16 cellular contexts compared by ENCODE assay signal in genomic region chr1:94798472-94798871, GRCh38. TPM values are rescaled to one million over a fixed set of nuclear protein-coding genes. Genes with fewer than 3 reads are reported as not detected.
A peak's percentile ranks its signal among the peaks of the same experiment; 100 is the strongest.
DNase-seq lines count a peak whose midpoint lies in the region; ATAC-seq and TF ChIP-seq lines count a peak whose summit lies in the region.
"Had no signal": no experiment of that assay in that cellular context is flagged by ENCODE, and none has a peak within 500 bp of the region (broad histone marks: within the 10 kb centered on the region; RNA-seq: fewer than 3 reads in every experiment).

No MANE protein-coding gene starts in this region.

- peak overlapping the region; percentile 10 to 73 (median 61); a peak in 20 of 22 replicates for H3K4me2 ChIP-seq in BLaER1 treated with 17β-estradiol and CSF1 and Interleukin-3, amounts not matched to agents 10 nM and 100 nM
- H3K4me2 ChIP-seq: SK-N-SH had no signal

- peak overlapping the region; percentile 35 for H3K27ac Mint-ChIP-seq in mesothelial cell of epicardium
- no peak overlapping the region for H3K27ac Mint-ChIP-seq in stimulated activated naive CD8-positive, alpha-beta T cell treated with anti-CD3 and anti-CD28 coated beads, Interleukin-15, amount 100 ng/mL, for 72 hours
- H3K27ac Mint-ChIP-seq: CD4-positive, alpha-beta memory T cell had no signal

- no peaks in the 10 kb centered on the region for H3K27me3 Mint-ChIP-seq in mesothelial cell of epicardium (ENCODE audit: low read depth)
- H3K27me3 Mint-ChIP-seq in stimulated activated naive CD8-positive, alpha-beta T cell treated with anti-CD3 and anti-CD28 coated beads, Interleukin-15, amount 100 ng/mL, for 72 hours: no peaks in the 10 kb centered on the region
- H3K27me3 Mint-ChIP-seq: CD4-positive, alpha-beta memory T cell had no signal

- no peaks in the 10 kb centered on the region for H3K36me3 ChIP-seq in ACC112 (ENCODE audit: insufficient read depth, low read length)
- H3K36me3 ChIP-seq in BLaER1 treated with 17β-estradiol and CSF1 and Interleukin-3, amounts not matched to agents 10 nM and 100 nM: no peaks in the 10 kb centered on the region
- no peaks in the 10 kb centered on the region for H3K36me3 ChIP-seq in SK-N-MC (ENCODE audit: insufficient read depth, low read length)

- H2AFZ ChIP-seq in ACC112 (ENCODE audit: low read length, unreplicated experiment): no peak overlapping the region

- peaks cover 37% of the 10 kb centered on the region for H3K4me1 Mint-ChIP-seq in mesothelial cell of epicardium
- peaks cover 7% of the 10 kb centered on the region for H3K4me1 Mint-ChIP-seq in stimulated activated naive CD8-positive, alpha-beta T cell treated with anti-CD3 and anti-CD28 coated beads, Interleukin-15, amount 100 ng/mL, for 72 hours

- 0 out of 2 replicates have a peak overlapping the region, but pooled peaks have one; percentile 55 for H3K27ac ChIP-seq in ACC112 (ENCODE audit: low read depth, low read length)
- H3K27ac ChIP-seq in BLaER1 treated with 17β-estradiol and CSF1 and Interleukin-3, amounts not matched to agents 10 nM and 100 nM: peak overlapping the region in 6 of 11 experiments; percentile 10 to 34 (median 24); a peak in 5 of 22 replicates
- peak overlapping the region; percentile 96 for H3K27ac ChIP-seq in SK-N-MC

- H3K4me3 ChIP-seq in ACC112 (ENCODE audit: low read depth, low read length) (no peak overlapping the region), SK-N-MC (no peak overlapping the region)
- H3K4me3 ChIP-seq in BLaER1 treated with 17β-estradiol and CSF1 and Interleukin-3, amounts not matched to agents 10 nM and 100 nM: no peak overlapping the region
- H3K4me3 ChIP-seq: K562 had no signal

- no peak for ATAC-seq in stimulated activated naive CD8-positive, alpha-beta T cell treated with anti-CD3 and anti-CD28 coated beads, Interleukin-15, amount 100 ng/mL, for 72 hours
- no peak for ATAC-seq in HG03378 (IDR thresholded peaks at IDR 0.05; ENCODE audit: unreplicated experiment)
- ATAC-seq: K562, Panc1 had no signal

- DNase-seq in SK-N-MC (ENCODE audit: low read depth, low spot score) (no peak), mesothelial cell of epicardium (ENCODE audit: low spot score in 2 of 2, unreplicated experiment in 2 of 2) (no peak), dermis blood vessel endothelial cell (no peak), foreskin melanocyte (no peak)
- DNase-seq in stimulated activated naive CD8-positive, alpha-beta T cell treated with anti-CD3 and anti-CD28 coated beads, Interleukin-15, amount 100 ng/mL, for 72 hours: no peak
- DNase-seq: AML-193; CD4-positive, alpha-beta memory T cell; NCI-H187; NCI-H510A; NCI-H774; SK-N-SH had no signal

- H3K27me3 ChIP-seq in ACC112 (ENCODE audit: insufficient read depth, low read length): no peaks in the 10 kb centered on the region
- H3K27me3 ChIP-seq in BLaER1 treated with 17β-estradiol and CSF1 and Interleukin-3, amounts not matched to agents 10 nM and 100 nM: no peaks in the 10 kb centered on the region

- no peak for TF ChIP-seq CTCF in mesothelial cell of epicardium (IDR thresholded peaks at IDR 0.05; ENCODE audit: unreplicated experiment)

- H3K79me2 ChIP-seq in ACC112 (ENCODE audit: control insufficient read depth, insufficient read depth, low read length, unreplicated experiment): no peaks in the 10 kb centered on the region

- no peak overlapping the region for H3K9ac ChIP-seq in BLaER1 treated with 17β-estradiol and CSF1 and Interleukin-3, amounts not matched to agents 10 nM and 100 nM
- H3K9ac ChIP-seq in SK-N-MC (ENCODE audit: insufficient read length): no peak overlapping the region
- H3K9ac ChIP-seq: SK-N-SH had no signal

- H3K4me3 Mint-ChIP-seq in mesothelial cell of epicardium: no peak overlapping the region
- H3K4me3 Mint-ChIP-seq in stimulated activated naive CD8-positive, alpha-beta T cell treated with anti-CD3 and anti-CD28 coated beads, Interleukin-15, amount 100 ng/mL, for 72 hours: no peak overlapping the region
- H3K4me3 Mint-ChIP-seq: CD4-positive, alpha-beta memory T cell had no signal

- no peaks in the 10 kb centered on the region for H3K36me3 Mint-ChIP-seq in mesothelial cell of epicardium
- H3K36me3 Mint-ChIP-seq: CD4-positive, alpha-beta memory T cell had no signal

- no peaks in the 10 kb centered on the region for H3K9me3 Mint-ChIP-seq in mesothelial cell of epicardium
- H3K9me3 Mint-ChIP-seq in stimulated activated naive CD8-positive, alpha-beta T cell treated with anti-CD3 and anti-CD28 coated beads, Interleukin-15, amount 100 ng/mL, for 72 hours: no peaks in the 10 kb centered on the region

- H3K4me1 ChIP-seq in ACC112 (ENCODE audit: control insufficient read depth, insufficient read depth, low read length, unreplicated experiment): peaks cover 32% of the 10 kb centered on the region
- H3K4me1 ChIP-seq in BLaER1 treated with 17β-estradiol and CSF1 and Interleukin-3, amounts not matched to agents 10 nM and 100 nM: peaks cover 52 to 76% (median 62%) of the 10 kb centered on the region in 10 experiments

- H4K20me1 ChIP-seq in BLaER1 treated with 17β-estradiol and CSF1 and Interleukin-3, amounts not matched to agents 10 nM and 100 nM: no peaks in the 10 kb centered on the region

- peaks cover 0 to 29% (median 19%) of the 10 kb centered on the region in 11 experiments; a peak in 16 of 22 replicates for H3K9me3 ChIP-seq in BLaER1 treated with 17β-estradiol and CSF1 and Interleukin-3, amounts not matched to agents 10 nM and 100 nM (replicated peaks in 1 of 11)
- no peaks in the 10 kb centered on the region for H3K9me3 ChIP-seq in SK-N-MC (ENCODE audit: low read depth, low read length)
- H3K9me3 ChIP-seq: SK-N-SH had no signal

RNA-seq across cellular contexts. Expression of gene SLC44A3, which starts 21.7 kb away (rescaled TPM):
- total RNA-seq in mesothelial cell of epicardium (9.2 to 13.2 TPM (median 11.2 TPM) in 3 replicates), dermis blood vessel endothelial cell (2.9 and 3.0 TPM in 2 replicates)
- total RNA-seq: K562 had no signal

Comparison
In these comparisons a context has a peak if more than half of its experiments do, and no peak if none do; other contexts are left out.
1. H3K27ac ChIP-seq: peak in every context shown above with its lines; median percentile 96 in SK-N-MC; 55 in ACC112; 24 in BLaER1 treated with 17β-estradiol and CSF1 and Interleukin-3, amounts not matched to agents 10 nM and 100 nM.